In the genomic region with DNA sequence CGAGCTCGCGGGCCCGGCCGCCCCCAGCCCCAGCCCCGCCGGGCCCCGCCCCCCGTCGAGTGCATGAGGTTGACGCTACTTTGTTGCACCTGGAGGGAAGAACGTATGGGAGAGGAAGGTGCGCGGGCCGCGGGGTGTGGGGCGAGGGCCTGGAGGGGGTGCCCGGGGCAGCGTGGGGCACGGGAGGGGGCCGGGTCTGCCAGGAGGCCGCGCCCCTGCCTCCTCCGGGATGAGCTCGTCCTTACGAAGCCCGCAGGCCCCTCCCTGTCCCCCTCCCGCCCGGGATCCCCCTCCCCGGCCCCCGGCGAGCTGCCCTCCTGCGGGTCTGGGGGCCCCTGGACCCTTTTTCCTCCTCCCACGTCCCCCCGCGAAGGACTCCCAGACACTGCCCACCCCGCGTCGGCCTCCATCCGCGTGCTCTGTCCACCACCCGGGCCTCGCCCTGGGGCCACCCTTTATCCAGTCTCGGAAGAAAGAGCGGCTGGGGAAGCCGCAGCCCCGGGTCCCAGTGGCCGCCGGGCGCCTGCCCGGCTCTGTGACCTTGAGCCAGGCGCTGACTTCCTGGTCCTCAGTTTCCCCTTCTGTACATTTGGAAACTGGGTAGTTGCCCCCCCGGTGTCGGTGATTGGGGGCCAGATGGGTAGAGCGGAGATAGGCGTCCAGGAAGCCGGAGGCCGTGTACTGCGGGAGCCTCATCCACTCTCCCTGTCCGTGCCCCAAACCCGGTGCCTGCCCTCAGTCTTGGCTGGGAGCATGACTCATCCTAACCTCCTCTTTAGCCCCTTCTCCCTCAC, we compare ENCODE assay signal across 1 cellular context.
TF ChIP-seq lines count a peak whose summit lies in the region.

No MANE protein-coding gene starts in this region.

TF ChIP-seq in K562, 482 proteins besides CTCF, POLR2A, EP300 and RAD21 (continued from another document and continues in another):
- TF ChIP-seq, protein P1, sequence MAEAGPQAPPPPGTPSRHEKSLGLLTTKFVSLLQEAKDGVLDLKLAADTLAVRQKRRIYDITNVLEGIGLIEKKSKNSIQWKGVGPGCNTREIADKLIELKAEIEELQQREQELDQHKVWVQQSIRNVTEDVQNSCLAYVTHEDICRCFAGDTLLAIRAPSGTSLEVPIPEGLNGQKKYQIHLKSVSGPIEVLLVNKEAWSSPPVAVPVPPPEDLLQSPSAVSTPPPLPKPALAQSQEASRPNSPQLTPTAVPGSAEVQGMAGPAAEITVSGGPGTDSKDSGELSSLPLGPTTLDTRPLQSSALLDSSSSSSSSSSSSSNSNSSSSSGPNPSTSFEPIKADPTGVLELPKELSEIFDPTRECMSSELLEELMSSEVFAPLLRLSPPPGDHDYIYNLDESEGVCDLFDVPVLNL (CRISPR knock-in tag; IDR thresholded peaks at IDR 0.05; ENCODE audit: low read depth), result no peak
- TF ChIP-seq KLF6 (CRISPR knock-in tag; IDR thresholded peaks at IDR 0.05; ENCODE audit: borderline replicate concordance) (no peak), SMAD4 (CRISPR knock-in tag; conservative IDR thresholded peaks at IDR 0.05) (0 out of 2 replicates have a peak, but pooled peaks have one; percentile 28), CBFA2T3 (IDR thresholded peaks at IDR 0.05) (no peak), MTA3 (IDR thresholded peaks at IDR 0.05; ENCODE audit: borderline replicate concordance) (0 out of 2 replicates have a peak, but pooled peaks have one; percentile 32), SMARCC2 (IDR thresholded peaks at IDR 0.05; ENCODE audit: low read depth) (0 out of 2 replicates have a peak, but pooled peaks have one; percentile 41), DPF2 (IDR thresholded peaks at IDR 0.05) (peak; percentile 71), BCOR (IDR thresholded peaks at IDR 0.05) (peak; percentile 56; the same call in 1 of the 2 replicates), JUN (IDR thresholded peaks at IDR 0.05; ENCODE audit: borderline replicate concordance, low read depth, low read length) (peak; percentile 81), JUN (CRISPR knock-in tag; IDR thresholded peaks at IDR 0.05; ENCODE audit: borderline replicate concordance) (no peak), ZNF124 (CRISPR knock-in tag; IDR thresholded peaks at IDR 0.05) (no peak), DMBX1 (CRISPR knock-in tag; IDR thresholded peaks at IDR 0.05; ENCODE audit: borderline replicate concordance) (no peak), MAFG (tag; conservative IDR thresholded peaks at IDR 0.05) (no peak), POU5F1 (IDR thresholded peaks at IDR 0.05; ENCODE audit: borderline replicate concordance, low read depth, low read length, partially characterized antibody) (no peak), ZBTB7A (IDR thresholded peaks at IDR 0.05; ENCODE audit: borderline replicate concordance, control insufficient read depth, low read depth, low read length) (peak; percentile 59; the same call in 1 of the 2 replicates), TCF7 (IDR thresholded peaks at IDR 0.05; ENCODE audit: borderline replicate concordance) (no peak), BRD9 (IDR thresholded peaks at IDR 0.05; ENCODE audit: low read depth, partially characterized antibody) (no peak), JUND (IDR thresholded peaks at IDR 0.05; ENCODE audit: borderline replicate concordance, low read depth, low read length) (peak; percentile 92), JUND (tag; IDR thresholded peaks at IDR 0.05; ENCODE audit: borderline replicate concordance, low read depth, low read length) (peak; percentile 85; the same call in 2 of the 3 replicates), BHLHE40 (IDR thresholded peaks at IDR 0.05; ENCODE audit: low read length) (no peak), ZNF263 (CRISPR knock-in tag; IDR thresholded peaks at IDR 0.05; ENCODE audit: borderline replicate concordance) (0 out of 2 replicates have a peak, but pooled peaks have one; percentile 24), CXXC5 (CRISPR knock-in tag; IDR thresholded peaks at IDR 0.05) (0 out of 2 replicates have a peak, but pooled peaks have one; percentile 21), KDM2B (CRISPR knock-in tag; IDR thresholded peaks at IDR 0.05) (no peak), ZFP30 (CRISPR knock-in tag; IDR thresholded peaks at IDR 0.05; ENCODE audit: borderline replicate concordance) (no peak), HIVEP1 (CRISPR knock-in tag; IDR thresholded peaks at IDR 0.05) (no peak), HOXB6 (CRISPR knock-in tag; IDR thresholded peaks at IDR 0.05; ENCODE audit: borderline replicate concordance) (no peak), ZNF12 (CRISPR knock-in tag; IDR thresholded peaks at IDR 0.05) (no peak), ETV5 (CRISPR knock-in tag; IDR thresholded peaks at IDR 0.05; ENCODE audit: low read depth) (0 out of 2 replicates have a peak, but pooled peaks have one; percentile 36)
- TF ChIP-seq, protein P2, sequence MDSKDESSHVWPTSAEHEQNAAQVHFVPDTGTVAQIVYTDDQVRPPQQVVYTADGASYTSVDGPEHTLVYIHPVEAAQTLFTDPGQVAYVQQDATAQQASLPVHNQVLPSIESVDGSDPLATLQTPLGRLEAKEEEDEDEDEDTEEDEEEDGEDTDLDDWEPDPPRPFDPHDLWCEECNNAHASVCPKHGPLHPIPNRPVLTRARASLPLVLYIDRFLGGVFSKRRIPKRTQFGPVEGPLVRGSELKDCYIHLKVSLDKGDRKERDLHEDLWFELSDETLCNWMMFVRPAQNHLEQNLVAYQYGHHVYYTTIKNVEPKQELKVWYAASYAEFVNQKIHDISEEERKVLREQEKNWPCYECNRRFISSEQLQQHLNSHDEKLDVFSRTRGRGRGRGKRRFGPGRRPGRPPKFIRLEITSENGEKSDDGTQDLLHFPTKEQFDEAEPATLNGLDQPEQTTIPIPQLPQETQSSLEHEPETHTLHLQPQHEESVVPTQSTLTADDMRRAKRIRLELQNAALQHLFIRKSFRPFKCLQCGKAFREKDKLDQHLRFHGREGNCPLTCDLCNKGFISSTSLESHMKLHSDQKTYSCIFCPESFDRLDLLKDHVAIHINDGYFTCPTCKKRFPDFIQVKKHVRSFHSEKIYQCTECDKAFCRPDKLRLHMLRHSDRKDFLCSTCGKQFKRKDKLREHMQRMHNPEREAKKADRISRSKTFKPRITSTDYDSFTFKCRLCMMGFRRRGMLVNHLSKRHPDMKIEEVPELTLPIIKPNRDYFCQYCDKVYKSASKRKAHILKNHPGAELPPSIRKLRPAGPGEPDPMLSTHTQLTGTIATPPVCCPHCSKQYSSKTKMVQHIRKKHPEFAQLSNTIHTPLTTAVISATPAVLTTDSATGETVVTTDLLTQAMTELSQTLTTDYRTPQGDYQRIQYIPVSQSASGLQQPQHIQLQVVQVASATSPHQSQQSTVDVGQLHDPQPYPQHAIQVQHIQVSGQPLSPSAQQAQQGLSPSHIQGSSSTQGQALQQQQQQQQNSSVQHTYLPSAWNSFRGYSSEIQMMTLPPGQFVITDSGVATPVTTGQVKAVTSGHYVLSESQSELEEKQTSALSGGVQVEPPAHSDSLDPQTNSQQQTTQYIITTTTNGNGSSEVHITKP (IDR thresholded peaks at IDR 0.05; ENCODE audit: partially characterized antibody), result peak; percentile 54
- TF ChIP-seq, protein P3, sequence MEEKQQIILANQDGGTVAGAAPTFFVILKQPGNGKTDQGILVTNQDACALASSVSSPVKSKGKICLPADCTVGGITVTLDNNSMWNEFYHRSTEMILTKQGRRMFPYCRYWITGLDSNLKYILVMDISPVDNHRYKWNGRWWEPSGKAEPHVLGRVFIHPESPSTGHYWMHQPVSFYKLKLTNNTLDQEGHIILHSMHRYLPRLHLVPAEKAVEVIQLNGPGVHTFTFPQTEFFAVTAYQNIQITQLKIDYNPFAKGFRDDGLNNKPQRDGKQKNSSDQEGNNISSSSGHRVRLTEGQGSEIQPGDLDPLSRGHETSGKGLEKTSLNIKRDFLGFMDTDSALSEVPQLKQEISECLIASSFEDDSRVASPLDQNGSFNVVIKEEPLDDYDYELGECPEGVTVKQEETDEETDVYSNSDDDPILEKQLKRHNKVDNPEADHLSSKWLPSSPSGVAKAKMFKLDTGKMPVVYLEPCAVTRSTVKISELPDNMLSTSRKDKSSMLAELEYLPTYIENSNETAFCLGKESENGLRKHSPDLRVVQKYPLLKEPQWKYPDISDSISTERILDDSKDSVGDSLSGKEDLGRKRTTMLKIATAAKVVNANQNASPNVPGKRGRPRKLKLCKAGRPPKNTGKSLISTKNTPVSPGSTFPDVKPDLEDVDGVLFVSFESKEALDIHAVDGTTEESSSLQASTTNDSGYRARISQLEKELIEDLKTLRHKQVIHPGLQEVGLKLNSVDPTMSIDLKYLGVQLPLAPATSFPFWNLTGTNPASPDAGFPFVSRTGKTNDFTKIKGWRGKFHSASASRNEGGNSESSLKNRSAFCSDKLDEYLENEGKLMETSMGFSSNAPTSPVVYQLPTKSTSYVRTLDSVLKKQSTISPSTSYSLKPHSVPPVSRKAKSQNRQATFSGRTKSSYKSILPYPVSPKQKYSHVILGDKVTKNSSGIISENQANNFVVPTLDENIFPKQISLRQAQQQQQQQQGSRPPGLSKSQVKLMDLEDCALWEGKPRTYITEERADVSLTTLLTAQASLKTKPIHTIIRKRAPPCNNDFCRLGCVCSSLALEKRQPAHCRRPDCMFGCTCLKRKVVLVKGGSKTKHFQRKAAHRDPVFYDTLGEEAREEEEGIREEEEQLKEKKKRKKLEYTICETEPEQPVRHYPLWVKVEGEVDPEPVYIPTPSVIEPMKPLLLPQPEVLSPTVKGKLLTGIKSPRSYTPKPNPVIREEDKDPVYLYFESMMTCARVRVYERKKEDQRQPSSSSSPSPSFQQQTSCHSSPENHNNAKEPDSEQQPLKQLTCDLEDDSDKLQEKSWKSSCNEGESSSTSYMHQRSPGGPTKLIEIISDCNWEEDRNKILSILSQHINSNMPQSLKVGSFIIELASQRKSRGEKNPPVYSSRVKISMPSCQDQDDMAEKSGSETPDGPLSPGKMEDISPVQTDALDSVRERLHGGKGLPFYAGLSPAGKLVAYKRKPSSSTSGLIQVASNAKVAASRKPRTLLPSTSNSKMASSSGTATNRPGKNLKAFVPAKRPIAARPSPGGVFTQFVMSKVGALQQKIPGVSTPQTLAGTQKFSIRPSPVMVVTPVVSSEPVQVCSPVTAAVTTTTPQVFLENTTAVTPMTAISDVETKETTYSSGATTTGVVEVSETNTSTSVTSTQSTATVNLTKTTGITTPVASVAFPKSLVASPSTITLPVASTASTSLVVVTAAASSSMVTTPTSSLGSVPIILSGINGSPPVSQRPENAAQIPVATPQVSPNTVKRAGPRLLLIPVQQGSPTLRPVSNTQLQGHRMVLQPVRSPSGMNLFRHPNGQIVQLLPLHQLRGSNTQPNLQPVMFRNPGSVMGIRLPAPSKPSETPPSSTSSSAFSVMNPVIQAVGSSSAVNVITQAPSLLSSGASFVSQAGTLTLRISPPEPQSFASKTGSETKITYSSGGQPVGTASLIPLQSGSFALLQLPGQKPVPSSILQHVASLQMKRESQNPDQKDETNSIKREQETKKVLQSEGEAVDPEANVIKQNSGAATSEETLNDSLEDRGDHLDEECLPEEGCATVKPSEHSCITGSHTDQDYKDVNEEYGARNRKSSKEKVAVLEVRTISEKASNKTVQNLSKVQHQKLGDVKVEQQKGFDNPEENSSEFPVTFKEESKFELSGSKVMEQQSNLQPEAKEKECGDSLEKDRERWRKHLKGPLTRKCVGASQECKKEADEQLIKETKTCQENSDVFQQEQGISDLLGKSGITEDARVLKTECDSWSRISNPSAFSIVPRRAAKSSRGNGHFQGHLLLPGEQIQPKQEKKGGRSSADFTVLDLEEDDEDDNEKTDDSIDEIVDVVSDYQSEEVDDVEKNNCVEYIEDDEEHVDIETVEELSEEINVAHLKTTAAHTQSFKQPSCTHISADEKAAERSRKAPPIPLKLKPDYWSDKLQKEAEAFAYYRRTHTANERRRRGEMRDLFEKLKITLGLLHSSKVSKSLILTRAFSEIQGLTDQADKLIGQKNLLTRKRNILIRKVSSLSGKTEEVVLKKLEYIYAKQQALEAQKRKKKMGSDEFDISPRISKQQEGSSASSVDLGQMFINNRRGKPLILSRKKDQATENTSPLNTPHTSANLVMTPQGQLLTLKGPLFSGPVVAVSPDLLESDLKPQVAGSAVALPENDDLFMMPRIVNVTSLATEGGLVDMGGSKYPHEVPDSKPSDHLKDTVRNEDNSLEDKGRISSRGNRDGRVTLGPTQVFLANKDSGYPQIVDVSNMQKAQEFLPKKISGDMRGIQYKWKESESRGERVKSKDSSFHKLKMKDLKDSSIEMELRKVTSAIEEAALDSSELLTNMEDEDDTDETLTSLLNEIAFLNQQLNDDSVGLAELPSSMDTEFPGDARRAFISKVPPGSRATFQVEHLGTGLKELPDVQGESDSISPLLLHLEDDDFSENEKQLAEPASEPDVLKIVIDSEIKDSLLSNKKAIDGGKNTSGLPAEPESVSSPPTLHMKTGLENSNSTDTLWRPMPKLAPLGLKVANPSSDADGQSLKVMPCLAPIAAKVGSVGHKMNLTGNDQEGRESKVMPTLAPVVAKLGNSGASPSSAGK (IDR thresholded peaks at IDR 0.05), result peak; percentile 81
- TF ChIP-seq, protein P4, sequence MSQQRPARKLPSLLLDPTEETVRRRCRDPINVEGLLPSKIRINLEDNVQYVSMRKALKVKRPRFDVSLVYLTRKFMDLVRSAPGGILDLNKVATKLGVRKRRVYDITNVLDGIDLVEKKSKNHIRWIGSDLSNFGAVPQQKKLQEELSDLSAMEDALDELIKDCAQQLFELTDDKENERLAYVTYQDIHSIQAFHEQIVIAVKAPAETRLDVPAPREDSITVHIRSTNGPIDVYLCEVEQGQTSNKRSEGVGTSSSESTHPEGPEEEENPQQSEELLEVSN (IDR thresholded peaks at IDR 0.05; ENCODE audit: borderline replicate concordance in 1 of 2, extremely low read depth in 1 of 2, insufficient read depth in 1 of 2, insufficient read length in 1 of 2, low read depth in 1 of 2, low read length in 1 of 2, poor library complexity in 1 of 2, severe bottlenecking in 1 of 2), result peak; percentile 45 to 84
- TF ChIP-seq, protein P5, sequence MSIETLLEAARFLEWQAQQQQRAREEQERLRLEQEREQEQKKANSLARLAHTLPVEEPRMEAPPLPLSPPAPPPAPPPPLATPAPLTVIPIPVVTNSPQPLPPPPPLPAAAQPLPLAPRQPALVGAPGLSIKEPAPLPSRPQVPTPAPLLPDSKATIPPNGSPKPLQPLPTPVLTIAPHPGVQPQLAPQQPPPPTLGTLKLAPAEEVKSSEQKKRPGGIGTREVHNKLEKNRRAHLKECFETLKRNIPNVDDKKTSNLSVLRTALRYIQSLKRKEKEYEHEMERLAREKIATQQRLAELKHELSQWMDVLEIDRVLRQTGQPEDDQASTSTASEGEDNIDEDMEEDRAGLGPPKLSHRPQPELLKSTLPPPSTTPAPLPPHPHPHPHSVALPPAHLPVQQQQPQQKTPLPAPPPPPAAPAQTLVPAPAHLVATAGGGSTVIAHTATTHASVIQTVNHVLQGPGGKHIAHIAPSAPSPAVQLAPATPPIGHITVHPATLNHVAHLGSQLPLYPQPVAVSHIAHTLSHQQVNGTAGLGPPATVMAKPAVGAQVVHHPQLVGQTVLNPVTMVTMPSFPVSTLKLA (conservative IDR thresholded peaks at IDR 0.05), result peak in 1 of 2 experiments; percentile 39; a peak in 1 of 4 replicates
